24 cellular contexts compared by ENCODE assay signal in the genomic region with DNA sequence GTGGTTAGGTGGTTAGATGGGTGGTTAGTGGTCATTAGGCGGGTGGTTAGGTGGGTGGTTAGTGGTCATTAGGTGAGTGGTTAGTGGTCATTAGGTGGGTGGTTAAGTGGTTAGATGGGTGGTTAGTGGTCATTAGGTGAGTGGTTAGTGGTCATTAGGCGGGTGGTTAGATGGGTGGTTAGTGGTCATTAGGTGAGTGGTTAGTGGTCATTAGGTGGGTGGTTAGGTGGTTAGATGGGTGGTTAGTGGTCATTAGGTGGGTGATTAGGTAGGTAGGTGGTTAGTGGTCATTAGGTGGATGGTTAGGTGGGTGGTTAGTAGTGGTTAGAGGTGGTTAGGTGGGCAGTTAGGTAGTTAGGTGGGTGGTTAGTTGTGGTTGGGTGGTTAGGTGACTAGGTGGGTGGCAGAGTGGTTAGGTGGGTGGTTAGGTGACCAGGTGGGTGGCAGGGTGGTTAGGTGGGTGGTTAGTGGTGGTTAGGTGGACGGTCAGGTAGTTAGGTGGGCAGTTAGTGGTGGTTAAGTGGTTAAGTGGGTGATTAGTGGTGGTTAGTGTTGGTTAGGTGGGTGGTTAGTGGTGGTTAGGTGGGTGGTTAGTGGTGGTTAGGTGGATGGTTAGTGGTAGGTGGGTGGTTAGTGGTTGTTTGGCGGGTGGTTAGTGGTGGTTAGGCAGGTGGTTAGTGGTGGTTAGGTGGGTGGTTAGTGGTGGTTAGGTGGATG. TPM values are rescaled to one million over a fixed set of nuclear protein-coding genes. Genes with fewer than 3 reads are reported as not detected.
DNase-seq lines count a peak whose midpoint lies in the region; ATAC-seq, FAIRE-seq and TF ChIP-seq lines count a peak whose summit lies in the region.
"Had no signal": no experiment of that assay in that cellular context is flagged by ENCODE, and none has a peak within 500 bp of the region (broad histone marks: within the 10 kb centered on the region; RNA-seq: fewer than 3 reads in every experiment).

No MANE protein-coding gene starts in this region.

- H3K4me1 Mint-ChIP-seq in activated CD4-positive, alpha-beta T cell treated with anti-CD3 and anti-CD28 coated beads, Interleukin-2, amount 10 ng/mL, durations not matched to agents 7 days and 5 days, result no peaks in the 10 kb centered on the region
- H3K4me1 Mint-ChIP-seq in osteocyte (ENCODE audit: unreplicated experiment), result peaks cover 43% of the 10 kb centered on the region

- peak; percentile 51 for FAIRE-seq in RCC 7860 (lab: Jason Lieb, UNC)
- FAIRE-seq in bronchial epithelial cell (lab: Jason Lieb, UNC), result peak; percentile 84
- FAIRE-seq: A549, kidney had no signal

- H3K4me2 ChIP-seq in mesendoderm (ENCODE audit: low read length), result no peak overlapping the region
- H3K4me2 ChIP-seq: A549 had no signal

- H3K4me1 ChIP-seq in mesendoderm (ENCODE audit: control insufficient read depth, low read depth, low read length), result no peaks in the 10 kb centered on the region
- no peaks in the 10 kb centered on the region for H3K4me1 ChIP-seq in foreskin keratinocyte
- H3K4me1 ChIP-seq: A549 had no signal

- whole genome bisulfite sequencing in mesendoderm (ENCODE audit: extremely low coverage, insufficient coverage, low lambda C conversion rate), result no CpG with 5 or more reads among the region's 4 CpGs

- H3K18ac ChIP-seq in mesendoderm (ENCODE audit: low read length), result no peak overlapping the region

- no peaks in the 10 kb centered on the region for H3K27me3 Mint-ChIP-seq in activated CD4-positive, alpha-beta T cell treated with anti-CD3 and anti-CD28 coated beads, Interleukin-2, amount 10 ng/mL, durations not matched to agents 7 days and 5 days
- H3K27me3 Mint-ChIP-seq in osteocyte (ENCODE audit: unreplicated experiment), result no peaks in the 10 kb centered on the region

- no peak overlapping the region for H3K56ac ChIP-seq in mesendoderm (ENCODE audit: low read length)

- H3K4me3 Mint-ChIP-seq in activated CD4-positive, alpha-beta T cell treated with anti-CD3 and anti-CD28 coated beads, Interleukin-2, amount 10 ng/mL, durations not matched to agents 7 days and 5 days, result peak overlapping the region; percentile 18
- no peak overlapping the region for H3K4me3 Mint-ChIP-seq in osteocyte (ENCODE audit: unreplicated experiment)
- H3K4me3 Mint-ChIP-seq: naive B cell had no signal

- H2BK120ac ChIP-seq in mesendoderm (ENCODE audit: low read depth, low read length), result no peak overlapping the region

- no peaks in the 10 kb centered on the region for H3K79me1 ChIP-seq in mesendoderm (ENCODE audit: low read length)

- no peaks in the 10 kb centered on the region for H3K9me3 Mint-ChIP-seq in activated CD4-positive, alpha-beta T cell treated with anti-CD3 and anti-CD28 coated beads, Interleukin-2, amount 10 ng/mL, durations not matched to agents 7 days and 5 days
- no peaks in the 10 kb centered on the region for H3K9me3 Mint-ChIP-seq in osteocyte (ENCODE audit: unreplicated experiment)
- H3K9me3 Mint-ChIP-seq: H9, naive B cell had no signal

- no peak overlapping the region for H3K9ac ChIP-seq in mesendoderm (ENCODE audit: low read length)

- no peaks in the 10 kb centered on the region for H3K36me3 Mint-ChIP-seq in activated CD4-positive, alpha-beta T cell treated with anti-CD3 and anti-CD28 coated beads, Interleukin-2, amount 10 ng/mL, durations not matched to agents 7 days and 5 days (ENCODE audit: low read depth)
- no peaks in the 10 kb centered on the region for H3K36me3 Mint-ChIP-seq in osteocyte (ENCODE audit: unreplicated experiment)
- H3K36me3 Mint-ChIP-seq: naive B cell had no signal

- H3K4ac ChIP-seq in mesendoderm (ENCODE audit: low read depth, low read length), result no peak overlapping the region

- H2BK15ac ChIP-seq in mesendoderm (replicated peaks; ENCODE audit: low read depth), result no peak overlapping the region

- DNase-seq in activated CD4-positive, alpha-beta T cell treated with anti-CD3 and anti-CD28 coated beads, Interleukin-2, amount 10 ng/mL, durations not matched to agents 7 days and 5 days, result no peak
- no peak for DNase-seq in activated CD4-positive, alpha-beta T cell treated with anti-CD3 and anti-CD28 coated beads for 1 hour
- no peak for DNase-seq in RCC 7860 (ENCODE audit: low spot score)
- DNase-seq in bronchial epithelial cell (ENCODE audit: low read depth), result no peak
- no peak for DNase-seq in osteocyte (ENCODE audit: extremely low spot score, unreplicated experiment)
- no peak for DNase-seq in mesendoderm
- DNase-seq in hippocampal formation (lab: John Stamatoyannopoulos, UW), result no peak
- DNase-seq in foreskin keratinocyte, result no peak
- DNase-seq: activated CD4-positive, alpha-beta T cell treated with anti-CD3 and anti-CD28 coated beads for 48 hours; activated T-cell treated with anti-CD3 and anti-CD28 coated beads, Interleukin-2, amount 50 U/mL, for 48 hours; GDM1; H9; hypothalamus; naive B cell; NCI-H1048; NCI-H2107; NCI-H510A treated with DMSO at 0.1 percent for 48 hours; uterus had no signal

- H3K36me3 ChIP-seq in bronchial epithelial cell (ENCODE audit: control insufficient read depth, insufficient read depth, low read length) (no peaks in the 10 kb centered on the region), mesendoderm (ENCODE audit: control insufficient read depth, insufficient read depth, low read length) (no peaks in the 10 kb centered on the region)
- H3K36me3 ChIP-seq: uterus had no signal

- no peak overlapping the region for H4K8ac ChIP-seq in mesendoderm (ENCODE audit: low read depth, low read length)

- H3K27ac ChIP-seq in mesendoderm (ENCODE audit: low read depth, low read length) (no peak overlapping the region), foreskin keratinocyte (no peak overlapping the region)
- H3K27ac ChIP-seq: A549, C4-2B, SK-N-MC, uterus had no signal

- H4K5ac ChIP-seq in mesendoderm (ENCODE audit: low read length), result no peak overlapping the region

- H3K23ac ChIP-seq in mesendoderm (ENCODE audit: low read length), result no peak overlapping the region

- POLR2A ChIA-PET in activated CD4-positive, alpha-beta T cell treated with anti-CD3 and anti-CD28 coated beads, Interleukin-2, amount 10 ng/mL, durations not matched to agents 7 days and 5 days (lab: Charles Lee), result no interaction called here

- no peak overlapping the region for H2BK5ac ChIP-seq in mesendoderm (ENCODE audit: low read length)

- H2AK5ac ChIP-seq in mesendoderm (ENCODE audit: low read length), result no peak overlapping the region

- CTCF ChIA-PET in activated CD4-positive, alpha-beta T cell treated with anti-CD3 and anti-CD28 coated beads, Interleukin-2, amount 10 ng/mL, durations not matched to agents 7 days and 5 days (lab: Charles Lee), result interaction anchor here (1.1 kb wide), 1 partner anchor 37 kb away, joined by 3 read pairs; no protein-coding TSS in a partner anchor

- H3K27me3 ChIP-seq in bronchial epithelial cell (ENCODE audit: control insufficient read depth, insufficient read depth, low read length) (no peaks in the 10 kb centered on the region), mesendoderm (ENCODE audit: insufficient read depth, low read length, poor library complexity) (no peaks in the 10 kb centered on the region), foreskin keratinocyte (peaks cover 3% of the 10 kb centered on the region)
- H3K27me3 ChIP-seq: uterus had no signal

- ATAC-seq in foreskin keratinocyte, result no peak

- H3K27ac Mint-ChIP-seq in activated CD4-positive, alpha-beta T cell treated with anti-CD3 and anti-CD28 coated beads, Interleukin-2, amount 10 ng/mL, durations not matched to agents 7 days and 5 days, result peak overlapping the region; percentile 37
- peak overlapping the region; percentile 45 for H3K27ac Mint-ChIP-seq in osteocyte (ENCODE audit: unreplicated experiment)
- H3K27ac Mint-ChIP-seq: H9 had no signal

- no peaks in the 10 kb centered on the region for H3K79me2 ChIP-seq in mesendoderm (ENCODE audit: control insufficient read depth, insufficient read depth, low read length)

- TF ChIP-seq CTCF in bronchial epithelial cell (IDR thresholded peaks at IDR 0.05; ENCODE audit: insufficient read depth, low read length, severe bottlenecking) (no peak), osteocyte (IDR thresholded peaks at IDR 0.05) (no peak), foreskin keratinocyte (conservative IDR thresholded peaks at IDR 0.05) (no peak)

- no peak overlapping the region for H3K4me3 ChIP-seq in bronchial epithelial cell (ENCODE audit: low read depth, low read length)
- H3K4me3 ChIP-seq in mesendoderm (ENCODE audit: low read length), result no peak overlapping the region
- H3K4me3 ChIP-seq: A549, SK-N-MC, uterus had no signal

RNA-seq across cellular contexts. Expression of gene TMEM119, which starts 8.0 kb away (rescaled TPM):
- 1 to 10 TPM; 1.2 to 1.7 TPM for total RNA-seq in activated CD4-positive, alpha-beta T cell treated with anti-CD3 and anti-CD28 coated beads, Interleukin-2, amount 10 ng/mL, durations not matched to agents 7 days and 5 days
- total RNA-seq in bronchial epithelial cell, result 0.79 TPM in 1 of 2 replicates, not detected in the other
- 54.0 and 58.8 TPM in 2 replicates for total RNA-seq in osteocyte
- 0.14 TPM for polyA plus RNA-seq in mesendoderm (2013, experiment 1 of 2)
- polyA plus RNA-seq in mesendoderm (2013, experiment 2 of 2), result 0.13 TPM
- not detected in 2 replicates for total RNA-seq in foreskin keratinocyte
- polyA plus RNA-seq in foreskin keratinocyte, result 0.04 TPM in 1 of 2 replicates, not detected in the other
- total RNA-seq: endothelial cell of umbilical vein, H9, lung microvascular endothelial cell had no signal
- polyA plus RNA-seq: A549, endothelial cell of umbilical vein had no signal

RNA-seq across cellular contexts. Expression of gene SELPLG, which starts 27.8 kb away (rescaled TPM):
- total RNA-seq in activated CD4-positive, alpha-beta T cell treated with anti-CD3 and anti-CD28 coated beads, Interleukin-2, amount 10 ng/mL, durations not matched to agents 7 days and 5 days, result 100 to 1,000 TPM; 207 to 214 TPM
- total RNA-seq in bronchial epithelial cell (under 0.01 and 0.13 TPM in 2 replicates), osteocyte (0.59 and 0.78 TPM in 2 replicates), foreskin keratinocyte (0.25 and 0.34 TPM in 2 replicates)
- 0.03 TPM for polyA plus RNA-seq in mesendoderm (2013, experiment 1 of 2)
- polyA plus RNA-seq in mesendoderm (2013, experiment 2 of 2), result 0.11 TPM
- 0.47 and 0.52 TPM in 2 replicates for polyA plus RNA-seq in foreskin keratinocyte

RNA-seq across cellular contexts. Expression of gene ISCU, which starts 43.5 kb away (rescaled TPM):
- 10 to 100 TPM; 60.8 to 66.0 TPM for total RNA-seq in activated CD4-positive, alpha-beta T cell treated with anti-CD3 and anti-CD28 coated beads, Interleukin-2, amount 10 ng/mL, durations not matched to agents 7 days and 5 days
- total RNA-seq in bronchial epithelial cell (141 and 155 TPM in 2 replicates), osteocyte (93.9 and 103 TPM in 2 replicates), foreskin keratinocyte (90.7 and 93.3 TPM in 2 replicates)
- polyA plus RNA-seq in mesendoderm (2013, experiment 1 of 2), result 67.0 TPM
- polyA plus RNA-seq in mesendoderm (2013, experiment 2 of 2), result 63.2 TPM
- 105 and 115 TPM in 2 replicates for polyA plus RNA-seq in foreskin keratinocyte

RNA-seq across cellular contexts. Expression of gene SART3, which starts 44.9 kb away (rescaled TPM):
- 10 to 100 TPM; 63.0 to 72.6 TPM for total RNA-seq in activated CD4-positive, alpha-beta T cell treated with anti-CD3 and anti-CD28 coated beads, Interleukin-2, amount 10 ng/mL, durations not matched to agents 7 days and 5 days
- 41.6 and 108 TPM in 2 replicates for total RNA-seq in bronchial epithelial cell
- 47.2 and 47.5 TPM in 2 replicates for total RNA-seq in osteocyte
- 44.4 TPM for polyA plus RNA-seq in mesendoderm (2013, experiment 1 of 2)
- polyA plus RNA-seq in mesendoderm (2013, experiment 2 of 2), result 44.8 TPM
- total RNA-seq in foreskin keratinocyte, result 50.0 and 54.9 TPM in 2 replicates
- 15.2 and 18.8 TPM in 2 replicates for polyA plus RNA-seq in foreskin keratinocyte

Comparison
In these comparisons a context has a peak if more than half of its experiments do, and no peak if none do; other contexts are left out.
1. RNA of gene TMEM119, which starts 8.0 kb away (total RNA-seq): 54.0 to 58.8 TPM in osteocyte; 1.2 to 1.7 TPM in activated CD4-positive, alpha-beta T cell treated with anti-CD3 and anti-CD28 coated beads, Interleukin-2, amount 10 ng/mL, durations not matched to agents 7 days and 5 days, 0.79 TPM in bronchial epithelial cell and not detected in foreskin keratinocyte; every median in the first group is over 10 times any median in the second.
2. RNA of gene SELPLG, which starts 27.8 kb away (total RNA-seq): 207 to 214 TPM in activated CD4-positive, alpha-beta T cell treated with anti-CD3 and anti-CD28 coated beads, Interleukin-2, amount 10 ng/mL, durations not matched to agents 7 days and 5 days; 0.59 to 0.78 TPM in osteocyte, 0.25 to 0.34 TPM in foreskin keratinocyte and under 0.01 to 0.13 TPM in bronchial epithelial cell; every median in the first group is over 100 times any median in the second.